Comparison of ENCODE assay signal across 11 cellular contexts in genomic region chr15:43998607-43999006, GRCh38.
A peak's percentile ranks its signal among the peaks of the same experiment; 100 is the strongest.
DNase-seq lines count a peak whose midpoint lies in the region; ATAC-seq lines count a peak whose summit lies in the region.
"Had no signal": no experiment of that assay in that cellular context is flagged by ENCODE, and none has a peak within 500 bp of the region (broad histone marks: within the 10 kb centered on the region; RNA-seq: fewer than 3 reads in every experiment).

No MANE protein-coding gene starts in this region.

- ATAC-seq in Right ventricle myocardium inferior (peak; percentile 93), HG03378 (IDR thresholded peaks at IDR 0.05; ENCODE audit: unreplicated experiment) (no peak)
- ATAC-seq: activated CD8-positive, alpha-beta T cell treated with anti-CD3 and anti-CD28 coated beads, Interleukin-2, amount 10 ng/mL, durations not matched to agents 7 days and 5 days; activated naive CD8-positive, alpha-beta T cell treated with anti-CD3 and anti-CD28 coated beads, Interleukin-2, amount 50 U/mL, for 24 hours had no signal

- DNase-seq in Right ventricle myocardium inferior (ENCODE audit: missing footprints) (no peak), cardiac septum (ENCODE audit: low spot score) (no peak), fibroblast of peridontal ligament (ENCODE audit: extremely low read depth) (peak; percentile 58), lung microvascular endothelial cell (ENCODE audit: low read depth in 2 of 2) (peak; percentile 28 to 96), NK-92 (lab: John Stamatoyannopoulos, UW; ENCODE audit: unreplicated experiment) (no peak), dedifferentiated amniotic fluid mesenchymal stem cell (ENCODE audit: extremely low spot score) (no peak), COLO668 (lab: John Stamatoyannopoulos, UW; ENCODE audit: unreplicated experiment) (no peak)
- DNase-seq: activated CD8-positive, alpha-beta T cell treated with anti-CD3 and anti-CD28 coated beads, Interleukin-2, amount 10 ng/mL, durations not matched to agents 7 days and 5 days; activated naive CD8-positive, alpha-beta T cell treated with anti-CD3 and anti-CD28 coated beads, Interleukin-2, amount 50 U/mL, for 24 hours; NCI-H510A had no signal

- intact Hi-C loops in Right ventricle myocardium inferior (cut with DNase I), result no loop called here
- intact Hi-C loops in cardiac septum (cut with DNase I), result no loop called here

Comparison
In these comparisons a context has a peak if more than half of its experiments do, and no peak if none do; other contexts are left out.
1. DNase-seq: peak in fibroblast of peridontal ligament (single experiment) and lung microvascular endothelial cell (2 of 2); none in Right ventricle myocardium inferior (single experiment), cardiac septum (single experiment), NK-92 (single experiment), dedifferentiated amniotic fluid mesenchymal stem cell (single experiment) and COLO668 (single experiment).